Comparison of ENCODE assay signal across 18 cellular contexts in the genomic region with DNA sequence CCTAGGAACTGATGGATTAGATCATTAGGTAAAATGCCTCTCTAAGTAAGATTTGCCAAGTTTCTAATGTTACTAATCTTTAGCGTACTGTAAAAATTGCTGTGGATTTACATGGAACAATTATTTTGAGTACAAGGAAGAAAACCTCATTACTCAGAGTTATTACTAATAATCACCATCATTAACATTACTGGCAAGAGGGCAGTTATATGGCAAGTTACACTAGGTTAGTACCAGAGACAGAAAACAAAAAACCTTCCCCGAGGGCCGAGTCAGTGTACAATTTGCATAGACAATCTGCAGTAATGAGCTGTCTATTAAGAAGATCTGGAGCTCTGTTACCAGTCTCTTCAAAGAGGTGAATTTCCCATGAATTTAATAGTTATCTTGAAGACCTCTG.
DNase-seq lines count a peak whose midpoint lies in the region; ATAC-seq and TF ChIP-seq lines count a peak whose summit lies in the region.
"Had no signal": no experiment of that assay in that cellular context is flagged by ENCODE, and none has a peak within 500 bp of the region (broad histone marks: within the 10 kb centered on the region; RNA-seq: fewer than 3 reads in every experiment).

No MANE protein-coding gene starts in this region.

- intact Hi-C loops in mammary epithelial cell (cut with micrococcal nuclease) (no loop called here), breast epithelium (cut with DNase I; ENCODE audit: low total_unique reads) (no loop called here), Right ventricle myocardium inferior (cut with DNase I) (no loop called here)

- CTCF ChIA-PET in SK-N-SH (lab: Yijun Ruan, JAX) (no interaction called here), mammary epithelial cell (lab: Charles Lee; ENCODE audit: low non-redundant PET) (no interaction called here)

- H3K4me3 ChIP-seq in SK-N-SH (ENCODE audit: low read depth in 2 of 2, low read length in 1 of 2) (no peak overlapping the region), mammary epithelial cell (replicated peaks in 1 of 3; ENCODE audit: insufficient read depth in 1 of 3, low read depth in 2 of 3, low read length in 3 of 3) (no peak overlapping the region), breast epithelium (no peak overlapping the region)
- H3K4me3 ChIP-seq: BLaER1, GM23338 had no signal

- in situ Hi-C loops in mammary epithelial cell (cut with MboI; ENCODE audit: low sequenced_read_pairs in 2 of 2), result no loop called here

- POLR2A ChIA-PET in SK-N-SH (lab: Yijun Ruan, JAX), result no interaction called here

- H3K9me3 ChIP-seq in SK-N-SH, result no peaks in the 10 kb centered on the region
- no peaks in the 10 kb centered on the region for H3K9me3 ChIP-seq in mammary epithelial cell (replicated peaks; ENCODE audit: insufficient read depth, low read length)
- no peaks in the 10 kb centered on the region for H3K9me3 ChIP-seq in breast epithelium
- H3K9me3 ChIP-seq: BLaER1, Caco-2 had no signal

- no peak overlapping the region for H3K4me2 ChIP-seq in SK-N-SH
- peak overlapping the region; percentile 63 for H3K4me2 ChIP-seq in mammary epithelial cell (ENCODE audit: insufficient read depth, low read depth, low read length)
- H3K4me2 ChIP-seq: BLaER1, GM23338 had no signal

- H3K79me2 ChIP-seq in SK-N-SH (ENCODE audit: insufficient read depth) (no peaks in the 10 kb centered on the region), mammary epithelial cell (ENCODE audit: insufficient read depth, low read length) (no peaks in the 10 kb centered on the region)

- no peak for TF ChIP-seq EP300 in SK-N-SH (IDR thresholded peaks at IDR 0.05; ENCODE audit: borderline replicate concordance in 1 of 2, low read depth in 1 of 2, low read length in 1 of 2)

- 49% methylated on average over 3 of the region's 3 CpGs for WGBS in SK-N-SH (ENCODE audit: low lambda C conversion rate)
- WGBS in mammary epithelial cell (ENCODE audit: low coverage, missing lambda C conversion rate), result 49% methylated on average over 3 of the region's 3 CpGs

- no peaks in the 10 kb centered on the region; a peak in 1 of 4 replicates for H3K4me1 ChIP-seq in SK-N-SH (ENCODE audit: control insufficient read depth in 1 of 2, insufficient read depth in 2 of 2, low read depth in 1 of 2, low read length in 1 of 2)
- peaks cover 22% of the 10 kb centered on the region for H3K4me1 ChIP-seq in mammary epithelial cell (ENCODE audit: insufficient read depth, low read length)
- H3K4me1 ChIP-seq in breast epithelium, result no peaks in the 10 kb centered on the region
- H3K4me1 ChIP-seq in foreskin keratinocyte, result peaks cover 10% of the 10 kb centered on the region
- H3K4me1 ChIP-seq: BLaER1, Caco-2 had no signal

- no peaks in the 10 kb centered on the region for H3F3A ChIP-seq in SK-N-SH (replicated peaks; ENCODE audit: insufficient read depth)

- TF ChIP-seq RAD21 in SK-N-SH (IDR thresholded peaks at IDR 0.05; ENCODE audit: low read length), result no peak

- H3K36me3 ChIP-seq in SK-N-SH (replicated peaks in 1 of 2; ENCODE audit: control insufficient read depth in 1 of 2, insufficient read depth in 2 of 2, low read length in 1 of 2), result no peaks in the 10 kb centered on the region
- no peaks in the 10 kb centered on the region for H3K36me3 ChIP-seq in mammary epithelial cell (ENCODE audit: insufficient read depth, low read length)
- no peaks in the 10 kb centered on the region for H3K36me3 ChIP-seq in breast epithelium
- H3K36me3 ChIP-seq: BLaER1 had no signal

- BruUV-seq in mammary epithelial cell (replicated peaks; lab: Mats Ljungman, UMichigan), result no TSS peak

- no peaks in the 10 kb centered on the region for H3K9me2 ChIP-seq in SK-N-SH

- TF ChIP-seq POLR2A in breast epithelium (IDR thresholded peaks at IDR 0.05), result no peak

- no peak for ATAC-seq in SK-N-SH treated with all-trans-retinoic acid at 6 μM for 48 hours
- ATAC-seq in foreskin keratinocyte, result peak; percentile 57
- no peak for ATAC-seq in GM21515 (IDR thresholded peaks at IDR 0.05; ENCODE audit: unreplicated experiment)
- ATAC-seq in Right ventricle myocardium inferior, result no peak
- ATAC-seq: GM23338 had no signal

- H2AFZ ChIP-seq in SK-N-SH (ENCODE audit: low read depth) (no peak overlapping the region), mammary epithelial cell (ENCODE audit: low read depth, low read length) (peak overlapping the region; percentile 60)
- H2AFZ ChIP-seq: GM23338 had no signal

- H3K9ac ChIP-seq in SK-N-SH (no peak overlapping the region), mammary epithelial cell (ENCODE audit: insufficient read depth, low read length) (no peak overlapping the region)
- H3K9ac ChIP-seq: BLaER1 had no signal

- H3K27ac ChIP-seq in SK-N-SH (ENCODE audit: low read depth in 2 of 2, low read length in 1 of 2) (no peak overlapping the region), mammary epithelial cell (ENCODE audit: insufficient read depth, low read depth, low read length) (peak overlapping the region; percentile 63), breast epithelium (no peak overlapping the region), foreskin keratinocyte (peak overlapping the region; percentile 40)
- H3K27ac ChIP-seq: BLaER1, HL-60 had no signal

- dilution Hi-C loops in mammary epithelial cell (cut with HindIII; ENCODE audit: low sequenced_read_pairs), result no loop called here

- H4K20me1 ChIP-seq in SK-N-SH (ENCODE audit: insufficient read depth), result no peaks in the 10 kb centered on the region
- no peaks in the 10 kb centered on the region for H4K20me1 ChIP-seq in mammary epithelial cell (ENCODE audit: insufficient read depth, low read length)
- H4K20me1 ChIP-seq: BLaER1 had no signal

- H3K27me3 ChIP-seq in SK-N-SH (ENCODE audit: insufficient read depth) (no peaks in the 10 kb centered on the region), mammary epithelial cell (ENCODE audit: insufficient read depth, low read length) (no peaks in the 10 kb centered on the region), breast epithelium (no peaks in the 10 kb centered on the region), foreskin keratinocyte (no peaks in the 10 kb centered on the region)
- H3K27me3 ChIP-seq: BLaER1 had no signal

- DNase-seq in SK-N-SH (peak; percentile 2), mammary epithelial cell (no peak), breast epithelium (ENCODE audit: low spot score in 2 of 2) (no peak), foreskin keratinocyte (no peak), Right ventricle myocardium inferior (ENCODE audit: missing footprints) (no peak), NCI-H2029 treated with DMSO at 0.1 percent for 48 hours (lab: John Stamatoyannopoulos, UW) (no peak)
- DNase-seq: 8988T; AML-193; Caco-2; CD8-positive, alpha-beta memory T cell; DND-41; GDM1; H7 had no signal

- TF ChIP-seq CTCF in SK-N-SH (IDR thresholded peaks at IDR 0.05) (no peak), mammary epithelial cell (conservative IDR thresholded peaks at IDR 0.05 in 1 of 2, IDR thresholded peaks at IDR 0.05 in 1 of 2; ENCODE audit: extremely low read depth in 1 of 2, insufficient read depth in 1 of 2, low read depth in 1 of 2, low read length in 2 of 2) (no peak), breast epithelium (IDR thresholded peaks at IDR 0.05) (no peak), foreskin keratinocyte (conservative IDR thresholded peaks at IDR 0.05) (no peak)

TF ChIP-seq in SK-N-SH, 30 proteins besides CTCF, POLR2A, EP300 and RAD21:
- TF ChIP-seq, protein P1, sequence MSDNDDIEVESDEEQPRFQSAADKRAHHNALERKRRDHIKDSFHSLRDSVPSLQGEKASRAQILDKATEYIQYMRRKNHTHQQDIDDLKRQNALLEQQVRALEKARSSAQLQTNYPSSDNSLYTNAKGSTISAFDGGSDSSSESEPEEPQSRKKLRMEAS (IDR thresholded peaks at IDR 0.05; ENCODE audit: low read depth), result no peak

TF ChIP-seq in SK-N-SH treated with all-trans-retinoic acid at 6 μM for 48 hours, 23 proteins besides CTCF, POLR2A, EP300 and RAD21 (continues in another document):
- TF ChIP-seq ISL1 (CRISPR knock-in tag; IDR thresholded peaks at IDR 0.05), result no peak
- TF ChIP-seq, protein P2, sequence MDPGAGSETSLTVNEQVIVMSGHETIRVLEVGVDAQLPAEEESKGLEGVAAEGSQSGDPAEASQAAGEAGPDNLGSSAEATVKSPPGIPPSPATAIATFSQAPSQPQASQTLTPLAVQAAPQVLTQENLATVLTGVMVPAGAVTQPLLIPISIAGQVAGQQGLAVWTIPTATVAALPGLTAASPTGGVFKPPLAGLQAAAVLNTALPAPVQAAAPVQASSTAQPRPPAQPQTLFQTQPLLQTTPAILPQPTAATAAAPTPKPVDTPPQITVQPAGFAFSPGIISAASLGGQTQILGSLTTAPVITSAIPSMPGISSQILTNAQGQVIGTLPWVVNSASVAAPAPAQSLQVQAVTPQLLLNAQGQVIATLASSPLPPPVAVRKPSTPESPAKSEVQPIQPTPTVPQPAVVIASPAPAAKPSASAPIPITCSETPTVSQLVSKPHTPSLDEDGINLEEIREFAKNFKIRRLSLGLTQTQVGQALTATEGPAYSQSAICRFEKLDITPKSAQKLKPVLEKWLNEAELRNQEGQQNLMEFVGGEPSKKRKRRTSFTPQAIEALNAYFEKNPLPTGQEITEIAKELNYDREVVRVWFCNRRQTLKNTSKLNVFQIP (CRISPR knock-in tag; IDR thresholded peaks at IDR 0.05; ENCODE audit: borderline replicate concordance, low read depth), result no peak
- TF ChIP-seq ZC3H10 (CRISPR knock-in tag; IDR thresholded peaks at IDR 0.05), result no peak
- TF ChIP-seq, protein P3, sequence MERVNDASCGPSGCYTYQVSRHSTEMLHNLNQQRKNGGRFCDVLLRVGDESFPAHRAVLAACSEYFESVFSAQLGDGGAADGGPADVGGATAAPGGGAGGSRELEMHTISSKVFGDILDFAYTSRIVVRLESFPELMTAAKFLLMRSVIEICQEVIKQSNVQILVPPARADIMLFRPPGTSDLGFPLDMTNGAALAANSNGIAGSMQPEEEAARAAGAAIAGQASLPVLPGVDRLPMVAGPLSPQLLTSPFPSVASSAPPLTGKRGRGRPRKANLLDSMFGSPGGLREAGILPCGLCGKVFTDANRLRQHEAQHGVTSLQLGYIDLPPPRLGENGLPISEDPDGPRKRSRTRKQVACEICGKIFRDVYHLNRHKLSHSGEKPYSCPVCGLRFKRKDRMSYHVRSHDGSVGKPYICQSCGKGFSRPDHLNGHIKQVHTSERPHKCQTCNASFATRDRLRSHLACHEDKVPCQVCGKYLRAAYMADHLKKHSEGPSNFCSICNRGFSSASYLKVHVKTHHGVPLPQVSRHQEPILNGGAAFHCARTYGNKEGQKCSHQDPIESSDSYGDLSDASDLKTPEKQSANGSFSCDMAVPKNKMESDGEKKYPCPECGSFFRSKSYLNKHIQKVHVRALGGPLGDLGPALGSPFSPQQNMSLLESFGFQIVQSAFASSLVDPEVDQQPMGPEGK (CRISPR knock-in tag; IDR thresholded peaks at IDR 0.05; ENCODE audit: borderline replicate concordance), result no peak

Comparison
In these comparisons a context has a peak if more than half of its experiments do, and no peak if none do; other contexts are left out.
1. H3K27ac ChIP-seq: peak in mammary epithelial cell (single experiment) and foreskin keratinocyte (single experiment); none in SK-N-SH (0 of 2) and breast epithelium (0 of 2).